In genomic region chr20:18275960-18276359, GRCh38 we compare ENCODE assay signal across 1 cellular context.
TF ChIP-seq lines count a peak whose summit lies in the region.

No MANE protein-coding gene starts in this region.

TF ChIP-seq in HepG2, 621 proteins besides CTCF, POLR2A, EP300 and RAD21:
- TF ChIP-seq CEBPG (CRISPR knock-in tag; IDR thresholded peaks at IDR 0.05): peak; percentile 80
- TF ChIP-seq ZBTB33 (CRISPR knock-in tag; IDR thresholded peaks at IDR 0.05): peak; percentile 95
- TF ChIP-seq AHDC1 (CRISPR knock-in tag; IDR thresholded peaks at IDR 0.05; ENCODE audit: borderline replicate concordance): 0 out of 2 replicates have a peak, but pooled peaks have one; percentile 9
